13 cellular contexts compared by ENCODE assay signal in genomic region chr6:132817554-132818403, GRCh38. TPM values are rescaled to one million over a fixed set of nuclear protein-coding genes. Genes with fewer than 3 reads are reported as not detected.
DNase-seq lines count a peak whose midpoint lies in the region; ATAC-seq and TF ChIP-seq lines count a peak whose summit lies in the region.
"Had no signal": no experiment of that assay in that cellular context is flagged by ENCODE, and none has a peak within 500 bp of the region (broad histone marks: within the 10 kb centered on the region; RNA-seq: fewer than 3 reads in every experiment).

No MANE protein-coding gene starts in this region.

- H3K27ac Mint-ChIP-seq in T-helper 2 cell treated with Interferon-gamma antibody and Interleukin-4, amounts not matched to agents 5 μg/mL and 100 μg/mL, for 36 hours = no peak overlapping the region
- H3K27ac Mint-ChIP-seq in activated B cell treated with CpG ODN at 0.5 μM for 24 hours = peak overlapping the region; percentile 99
- H3K27ac Mint-ChIP-seq in naive thymus-derived CD8-positive, alpha-beta T cell = peak overlapping the region; percentile 27 to 99 (median 70)

- no peak for DNase-seq in T-helper 2 cell treated with Interferon-gamma antibody and Interleukin-4, amounts not matched to agents 5 μg/mL and 100 μg/mL, for 36 hours (ENCODE audit: low spot score)
- DNase-seq in T-helper 2 cell (no peak), activated B cell treated with CpG ODN at 0.5 μM for 24 hours (no peak), kidney tubule cell (ENCODE audit: low spot score) (no peak), cerebellum (ENCODE audit: low spot score) (no peak)
- DNase-seq in naive thymus-derived CD8-positive, alpha-beta T cell = no peak
- DNase-seq: brain microvascular endothelial cell; NCI-H1417; NCI-H748 treated with DMSO at 0.1 percent for 48 hours; stimulated activated CD4-positive, alpha-beta T cell treated with anti-CD3 and anti-CD28 coated beads, Interleukin-12 subunit alpha, Interleukin-12 subunit beta, amount 100 ng/mL, for 4 hours had no signal

- no peak for TF ChIP-seq CTCF in activated B cell treated with CpG ODN at 0.5 μM for 24 hours (IDR thresholded peaks at IDR 0.05)

- H3K9me3 Mint-ChIP-seq in T-helper 2 cell treated with Interferon-gamma antibody and Interleukin-4, amounts not matched to agents 5 μg/mL and 100 μg/mL, for 36 hours = no peaks in the 10 kb centered on the region
- no peaks in the 10 kb centered on the region for H3K9me3 Mint-ChIP-seq in activated B cell treated with CpG ODN at 0.5 μM for 24 hours
- no peaks in the 10 kb centered on the region for H3K9me3 Mint-ChIP-seq in naive thymus-derived CD8-positive, alpha-beta T cell

- POLR2A ChIA-PET in activated B cell treated with CpG ODN at 0.5 μM for 24 hours (lab: Charles Lee) = interaction anchor here (0.6 to 9.5 kb wide), 4 partner anchors 19 to 332 kb away, joined by 3 to 180 read pairs (median 6); partner anchors contain the start of gene SLC18B1
- POLR2A ChIA-PET in naive thymus-derived CD8-positive, alpha-beta T cell (lab: Charles Lee) = interaction anchor here (1.3 kb wide), 1 partner anchor 20 kb away, joined by 4 read pairs; the partner anchor contains the start of gene SLC18B1

- H3K4me3 Mint-ChIP-seq in T-helper 2 cell treated with Interferon-gamma antibody and Interleukin-4, amounts not matched to agents 5 μg/mL and 100 μg/mL, for 36 hours = peak overlapping the region; percentile 24
- H3K4me3 Mint-ChIP-seq in activated B cell treated with CpG ODN at 0.5 μM for 24 hours = no peak overlapping the region
- peak overlapping the region in 4 of 10 donors; percentile 4 to 20 (median 12) for H3K4me3 Mint-ChIP-seq in naive thymus-derived CD8-positive, alpha-beta T cell

- H3K4me1 Mint-ChIP-seq in T-helper 2 cell treated with Interferon-gamma antibody and Interleukin-4, amounts not matched to agents 5 μg/mL and 100 μg/mL, for 36 hours (ENCODE audit: low read depth) = peaks cover 23% of the 10 kb centered on the region
- H3K4me1 Mint-ChIP-seq in activated B cell treated with CpG ODN at 0.5 μM for 24 hours = peaks cover 62% of the 10 kb centered on the region
- peaks cover 37 to 82% (median 64%) of the 10 kb centered on the region in 4 donors for H3K4me1 Mint-ChIP-seq in naive thymus-derived CD8-positive, alpha-beta T cell

- no peaks in the 10 kb centered on the region for H3K27me3 Mint-ChIP-seq in T-helper 2 cell treated with Interferon-gamma antibody and Interleukin-4, amounts not matched to agents 5 μg/mL and 100 μg/mL, for 36 hours (ENCODE audit: low read depth)
- H3K27me3 Mint-ChIP-seq in activated B cell treated with CpG ODN at 0.5 μM for 24 hours = no peaks in the 10 kb centered on the region
- H3K27me3 Mint-ChIP-seq in naive thymus-derived CD8-positive, alpha-beta T cell = peaks cover 0 to 3% (median 0%) of the 10 kb centered on the region in 5 donors

- peak; percentile 17 for TF ChIP-seq POLR2A in GM19193 (IDR thresholded peaks at IDR 0.05; ENCODE audit: extremely low read depth, insufficient read depth, insufficient read length)

- peaks cover 56% of the 10 kb centered on the region for H3K36me3 Mint-ChIP-seq in T-helper 2 cell treated with Interferon-gamma antibody and Interleukin-4, amounts not matched to agents 5 μg/mL and 100 μg/mL, for 36 hours (ENCODE audit: low read depth)
- peaks cover 78% of the 10 kb centered on the region for H3K36me3 Mint-ChIP-seq in activated B cell treated with CpG ODN at 0.5 μM for 24 hours (ENCODE audit: low read depth)
- peaks cover 5 to 69% (median 32%) of the 10 kb centered on the region in 3 donors for H3K36me3 Mint-ChIP-seq in naive thymus-derived CD8-positive, alpha-beta T cell

- ATAC-seq in activated B cell treated with CpG ODN at 0.5 μM for 24 hours (ENCODE audit: low read depth) (no peak), HG03342 (IDR thresholded peaks at IDR 0.05; ENCODE audit: unreplicated experiment) (no peak)
- ATAC-seq in naive thymus-derived CD8-positive, alpha-beta T cell = no peak
- ATAC-seq: esophagus mucosa had no signal

- CTCF ChIA-PET in activated B cell treated with CpG ODN at 0.5 μM for 24 hours (lab: Charles Lee) = no interaction called here

- intact Hi-C loops in activated B cell treated with CpG ODN at 0.5 μM for 24 hours (cut with micrococcal nuclease) = no loop called here

RNA-seq across cellular contexts. Expression of gene RPS12, which starts 3.4 kb away (rescaled TPM):
- 2,505 and 3,226 TPM in 2 replicates for total RNA-seq in activated B cell treated with CpG ODN at 0.5 μM for 24 hours
- 1,000 to 10,000 TPM; 2,730 to 2,845 TPM for total RNA-seq in naive thymus-derived CD8-positive, alpha-beta T cell
- polyA plus RNA-seq in naive thymus-derived CD8-positive, alpha-beta T cell = 1,000 to 10,000 TPM; 3,456 to 3,652 (median 3,491) TPM
- 569 TPM for total RNA-seq in cerebellum

RNA-seq across cellular contexts. Expression of gene SLC18B1, which starts 19.3 kb away (rescaled TPM):
- 8.1 and 8.2 TPM in 2 replicates for total RNA-seq in activated B cell treated with CpG ODN at 0.5 μM for 24 hours
- total RNA-seq in naive thymus-derived CD8-positive, alpha-beta T cell = 10 to 100 TPM; 18.1 to 19.3 TPM
- polyA plus RNA-seq in naive thymus-derived CD8-positive, alpha-beta T cell = 10 to 100 TPM; 15.3 to 19.3 (median 16.9) TPM
- total RNA-seq in cerebellum = 18.2 TPM
